ENCODE assay signal across 9 cellular contexts in the genomic region with DNA sequence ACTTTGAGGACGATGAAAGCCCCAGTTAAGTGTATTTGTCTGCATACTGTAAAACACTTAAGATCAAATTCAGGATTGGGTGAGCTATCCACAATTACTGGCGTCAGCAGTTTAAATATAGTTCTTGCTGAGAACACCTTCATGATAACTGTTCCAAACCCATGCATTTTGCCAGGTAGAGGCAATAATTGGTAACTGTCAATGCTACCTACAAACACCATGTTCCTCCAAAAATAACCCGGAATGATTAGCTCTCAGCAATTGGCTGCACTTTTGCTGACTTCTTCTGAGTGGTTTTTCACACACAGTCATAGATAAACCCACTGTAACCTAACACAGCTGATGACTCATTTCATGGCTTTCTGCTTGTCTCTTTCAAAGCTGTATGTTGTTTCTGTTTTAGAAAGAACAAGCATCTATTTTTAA.
DNase-seq lines count a peak whose midpoint lies in the region; ATAC-seq and TF ChIP-seq lines count a peak whose summit lies in the region.
"Had no signal": no experiment of that assay in that cellular context is flagged by ENCODE, and none has a peak within 500 bp of the region (broad histone marks: within the 10 kb centered on the region; RNA-seq: fewer than 3 reads in every experiment).

No MANE protein-coding gene starts in this region.

- H3K27me3 Mint-ChIP-seq in neural progenitor cell (ENCODE audit: insufficient read depth, low read depth), result no peaks in the 10 kb centered on the region
- no peaks in the 10 kb centered on the region for H3K27me3 Mint-ChIP-seq in WTC11 (ENCODE audit: low read depth)

- H3K27ac Mint-ChIP-seq in neural progenitor cell (no peak overlapping the region), WTC11 (no peak overlapping the region)

- H3K79me2 ChIP-seq in neural progenitor cell (ENCODE audit: low read depth), result no peaks in the 10 kb centered on the region

- TF ChIP-seq CTCF in AG09309 (IDR thresholded peaks at IDR 0.05; ENCODE audit: control insufficient read depth, insufficient read depth, low read depth, low read length, missing control alignments) (no peak), left ventricle myocardium inferior (IDR thresholded peaks at IDR 0.05; ENCODE audit: borderline replicate concordance) (no peak), neural progenitor cell (IDR thresholded peaks at IDR 0.05) (no peak), WTC11 (IDR thresholded peaks at IDR 0.05) (no peak), mucosa of descending colon (IDR thresholded peaks at IDR 0.05) (no peak)

- CTCF ChIA-PET in WTC11 (lab: Charles Lee), result no interaction called here

- H3K4me3 ChIP-seq in AG09309 (ENCODE audit: control insufficient read depth, low read depth, low read length), result no peak overlapping the region
- H3K4me3 ChIP-seq in left ventricle myocardium inferior, result no peak overlapping the region
- H3K4me3 ChIP-seq in neural progenitor cell, result no peak overlapping the region
- H3K4me3 ChIP-seq in mucosa of descending colon, result no peak overlapping the region

- peaks cover 4% of the 10 kb centered on the region for H3K9me3 Mint-ChIP-seq in neural progenitor cell
- H3K9me3 Mint-ChIP-seq in WTC11, result peaks cover 25% of the 10 kb centered on the region

- no peaks in the 10 kb centered on the region for H4K20me1 ChIP-seq in neural progenitor cell (ENCODE audit: low read depth)

- peak overlapping the region; percentile 85 for H3K27ac ChIP-seq in left ventricle myocardium inferior (replicated peaks)
- H3K27ac ChIP-seq in neural progenitor cell, result no peak overlapping the region
- H3K27ac ChIP-seq: HL-60 had no signal

- no peak overlapping the region for H3K4me2 ChIP-seq in neural progenitor cell

- ATAC-seq in GM18909 (IDR thresholded peaks at IDR 0.05; ENCODE audit: poor library complexity, unreplicated experiment) (peak; percentile 99), HG03066 (IDR thresholded peaks at IDR 0.05; ENCODE audit: low read depth, unreplicated experiment) (peak; percentile 96), WTC11 (no peak), mucosa of descending colon (no peak)

- no peak overlapping the region for H3K4me3 Mint-ChIP-seq in neural progenitor cell
- H3K4me3 Mint-ChIP-seq in WTC11, result no peak overlapping the region

- H3K27me3 ChIP-seq in left ventricle myocardium inferior (ENCODE audit: low read depth) (no peaks in the 10 kb centered on the region), neural progenitor cell (no peaks in the 10 kb centered on the region)

- H3K9me3 ChIP-seq in left ventricle myocardium inferior (replicated peaks) (peaks cover 15% of the 10 kb centered on the region), neural progenitor cell (ENCODE audit: low read depth) (no peaks in the 10 kb centered on the region), mucosa of descending colon (peaks cover 2% of the 10 kb centered on the region)

- DNase-seq in AG09309 (ENCODE audit: low read depth) (peak; percentile 44), RKO (ENCODE audit: low spot score) (peak; percentile 70), left ventricle myocardium inferior (no peak), neural progenitor cell (ENCODE audit: low spot score) (no peak), WTC11 (ENCODE audit: low spot score) (no peak), mucosa of descending colon (no peak)

- POLR2A ChIA-PET in WTC11 (lab: Charles Lee), result no interaction called here

- peaks cover 30% of the 10 kb centered on the region for H3K4me1 ChIP-seq in left ventricle myocardium inferior
- no peaks in the 10 kb centered on the region for H3K4me1 ChIP-seq in neural progenitor cell
- H3K4me1 ChIP-seq in mucosa of descending colon (ENCODE audit: low read depth), result no peaks in the 10 kb centered on the region

- intact Hi-C loops in left ventricle myocardium inferior (cut with micrococcal nuclease) (no loop called here), mucosa of descending colon (cut with DNase I, micrococcal nuclease) (no loop called here)

- no peak overlapping the region for H3K9ac ChIP-seq in neural progenitor cell

- H2AFZ ChIP-seq in neural progenitor cell (replicated peaks), result no peak overlapping the region

- H3K36me3 Mint-ChIP-seq in neural progenitor cell (no peaks in the 10 kb centered on the region), WTC11 (peaks cover 16% of the 10 kb centered on the region)

- no peaks in the 10 kb centered on the region for H3K36me3 ChIP-seq in left ventricle myocardium inferior
- H3K36me3 ChIP-seq in neural progenitor cell, result no peaks in the 10 kb centered on the region
- no peaks in the 10 kb centered on the region for H3K36me3 ChIP-seq in mucosa of descending colon (ENCODE audit: low read depth)

- H3K4me1 Mint-ChIP-seq in neural progenitor cell (no peaks in the 10 kb centered on the region), WTC11 (no peaks in the 10 kb centered on the region)

- no peaks in the 10 kb centered on the region for H3F3A ChIP-seq in neural progenitor cell (ENCODE audit: low read depth)

TF ChIP-seq in WTC11, 78 proteins besides CTCF, POLR2A, EP300 and RAD21:
- TF ChIP-seq ZNF671 (CRISPR knock-in tag; IDR thresholded peaks at IDR 0.05) (no peak), TEAD4 (CRISPR knock-in tag; IDR thresholded peaks at IDR 0.05) (no peak), ZBTB21 (CRISPR knock-in tag; IDR thresholded peaks at IDR 0.05; ENCODE audit: borderline replicate concordance) (no peak)
- TF ChIP-seq, protein P1, sequence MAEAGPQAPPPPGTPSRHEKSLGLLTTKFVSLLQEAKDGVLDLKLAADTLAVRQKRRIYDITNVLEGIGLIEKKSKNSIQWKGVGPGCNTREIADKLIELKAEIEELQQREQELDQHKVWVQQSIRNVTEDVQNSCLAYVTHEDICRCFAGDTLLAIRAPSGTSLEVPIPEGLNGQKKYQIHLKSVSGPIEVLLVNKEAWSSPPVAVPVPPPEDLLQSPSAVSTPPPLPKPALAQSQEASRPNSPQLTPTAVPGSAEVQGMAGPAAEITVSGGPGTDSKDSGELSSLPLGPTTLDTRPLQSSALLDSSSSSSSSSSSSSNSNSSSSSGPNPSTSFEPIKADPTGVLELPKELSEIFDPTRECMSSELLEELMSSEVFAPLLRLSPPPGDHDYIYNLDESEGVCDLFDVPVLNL (CRISPR knock-in tag; IDR thresholded peaks at IDR 0.05; ENCODE audit: borderline replicate concordance, low read depth), result no peak
- TF ChIP-seq, protein P2, sequence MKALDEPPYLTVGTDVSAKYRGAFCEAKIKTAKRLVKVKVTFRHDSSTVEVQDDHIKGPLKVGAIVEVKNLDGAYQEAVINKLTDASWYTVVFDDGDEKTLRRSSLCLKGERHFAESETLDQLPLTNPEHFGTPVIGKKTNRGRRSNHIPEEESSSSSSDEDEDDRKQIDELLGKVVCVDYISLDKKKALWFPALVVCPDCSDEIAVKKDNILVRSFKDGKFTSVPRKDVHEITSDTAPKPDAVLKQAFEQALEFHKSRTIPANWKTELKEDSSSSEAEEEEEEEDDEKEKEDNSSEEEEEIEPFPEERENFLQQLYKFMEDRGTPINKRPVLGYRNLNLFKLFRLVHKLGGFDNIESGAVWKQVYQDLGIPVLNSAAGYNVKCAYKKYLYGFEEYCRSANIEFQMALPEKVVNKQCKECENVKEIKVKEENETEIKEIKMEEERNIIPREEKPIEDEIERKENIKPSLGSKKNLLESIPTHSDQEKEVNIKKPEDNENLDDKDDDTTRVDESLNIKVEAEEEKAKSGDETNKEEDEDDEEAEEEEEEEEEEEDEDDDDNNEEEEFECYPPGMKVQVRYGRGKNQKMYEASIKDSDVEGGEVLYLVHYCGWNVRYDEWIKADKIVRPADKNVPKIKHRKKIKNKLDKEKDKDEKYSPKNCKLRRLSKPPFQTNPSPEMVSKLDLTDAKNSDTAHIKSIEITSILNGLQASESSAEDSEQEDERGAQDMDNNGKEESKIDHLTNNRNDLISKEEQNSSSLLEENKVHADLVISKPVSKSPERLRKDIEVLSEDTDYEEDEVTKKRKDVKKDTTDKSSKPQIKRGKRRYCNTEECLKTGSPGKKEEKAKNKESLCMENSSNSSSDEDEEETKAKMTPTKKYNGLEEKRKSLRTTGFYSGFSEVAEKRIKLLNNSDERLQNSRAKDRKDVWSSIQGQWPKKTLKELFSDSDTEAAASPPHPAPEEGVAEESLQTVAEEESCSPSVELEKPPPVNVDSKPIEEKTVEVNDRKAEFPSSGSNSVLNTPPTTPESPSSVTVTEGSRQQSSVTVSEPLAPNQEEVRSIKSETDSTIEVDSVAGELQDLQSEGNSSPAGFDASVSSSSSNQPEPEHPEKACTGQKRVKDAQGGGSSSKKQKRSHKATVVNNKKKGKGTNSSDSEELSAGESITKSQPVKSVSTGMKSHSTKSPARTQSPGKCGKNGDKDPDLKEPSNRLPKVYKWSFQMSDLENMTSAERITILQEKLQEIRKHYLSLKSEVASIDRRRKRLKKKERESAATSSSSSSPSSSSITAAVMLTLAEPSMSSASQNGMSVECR (CRISPR knock-in tag; IDR thresholded peaks at IDR 0.05; ENCODE audit: borderline replicate concordance), result no peak
- TF ChIP-seq, protein P3, sequence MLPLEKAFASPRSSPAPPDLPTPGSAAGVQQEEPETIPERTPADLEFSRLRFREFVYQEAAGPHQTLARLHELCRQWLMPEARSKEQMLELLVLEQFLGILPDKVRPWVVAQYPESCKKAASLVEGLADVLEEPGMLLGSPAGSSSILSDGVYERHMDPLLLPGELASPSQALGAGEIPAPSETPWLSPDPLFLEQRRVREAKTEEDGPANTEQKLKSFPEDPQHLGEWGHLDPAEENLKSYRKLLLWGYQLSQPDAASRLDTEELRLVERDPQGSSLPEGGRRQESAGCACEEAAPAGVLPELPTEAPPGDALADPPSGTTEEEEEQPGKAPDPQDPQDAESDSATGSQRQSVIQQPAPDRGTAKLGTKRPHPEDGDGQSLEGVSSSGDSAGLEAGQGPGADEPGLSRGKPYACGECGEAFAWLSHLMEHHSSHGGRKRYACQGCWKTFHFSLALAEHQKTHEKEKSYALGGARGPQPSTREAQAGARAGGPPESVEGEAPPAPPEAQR (CRISPR knock-in tag; IDR thresholded peaks at IDR 0.05), result no peak

Comparison
In these comparisons a context has a peak if more than half of its experiments do, and no peak if none do; other contexts are left out.
1. DNase-seq: peak in AG09309 (single experiment) and RKO (single experiment); none in left ventricle myocardium inferior (single experiment), neural progenitor cell (single experiment), WTC11 (single experiment) and mucosa of descending colon (0 of 3).
2. ATAC-seq: peak in GM18909 (single experiment) and HG03066 (single experiment); none in WTC11 (single experiment) and mucosa of descending colon (single experiment).